Comparison of ENCODE assay signal across 18 cellular contexts in genomic region chr10:70863470-70864160, GRCh38. TPM values are rescaled to one million over a fixed set of nuclear protein-coding genes. Genes with fewer than 3 reads are reported as not detected.
DNase-seq lines count a peak whose midpoint lies in the region; ATAC-seq, FAIRE-seq and TF ChIP-seq lines count a peak whose summit lies in the region.
"Had no signal": no experiment of that assay in that cellular context is flagged by ENCODE, and none has a peak within 500 bp of the region (broad histone marks: within the 10 kb centered on the region; RNA-seq: fewer than 3 reads in every experiment).

No MANE protein-coding gene starts in this region.

- peak; percentile 70 for FAIRE-seq in GM19239 (lab: Jason Lieb, UNC)

- peaks cover 17% of the 10 kb centered on the region for H3K4me1 Mint-ChIP-seq in T-helper 2 cell treated with Interferon-gamma antibody and Interleukin-4, amounts not matched to agents 5 μg/mL and 100 μg/mL, for 36 hours (ENCODE audit: low read depth)
- peaks cover 34 to 47% of the 10 kb centered on the region in 2 donors for H3K4me1 Mint-ChIP-seq in immature natural killer cell
- H3K4me1 Mint-ChIP-seq: IgD-negative memory B cell had no signal

- no peak for DNase-seq in BE2C
- no peak for DNase-seq in GM19239 (ENCODE audit: insufficient read length, low spot score)
- DNase-seq in T-helper 2 cell treated with Interferon-gamma antibody and Interleukin-4, amounts not matched to agents 5 μg/mL and 100 μg/mL, for 36 hours (ENCODE audit: low spot score): no peak
- peak in 2 of 3 donors; percentile 13 to 14 for DNase-seq in immature natural killer cell
- no peak for DNase-seq in CD1c-positive myeloid dendritic cell (ENCODE audit: extremely low spot score)
- DNase-seq in effector CD4-positive, alpha-beta T cell: no peak
- no peak for DNase-seq in lower lobe of right lung
- DNase-seq: activated naive CD8-positive, alpha-beta T cell treated with anti-CD3 and anti-CD28 coated beads, Interleukin-2, amount 10 ng/mL, durations not matched to agents 7 days and 5 days; activated T-cell treated with anti-CD3 and anti-CD28 coated beads for 4 hours; mucosa of descending colon; NCI-H1694 treated with DMSO at 0.1 percent for 48 hours; right cardiac atrium; stimulated activated CD4-positive, alpha-beta T cell treated with anti-CD3 and anti-CD28 coated beads, Interleukin-15, amount 100 ng/mL, for 24 hours; transverse colon had no signal

- no peaks in the 10 kb centered on the region for H3K9me3 Mint-ChIP-seq in T-helper 2 cell treated with Interferon-gamma antibody and Interleukin-4, amounts not matched to agents 5 μg/mL and 100 μg/mL, for 36 hours
- H3K9me3 Mint-ChIP-seq in immature natural killer cell: no peaks in the 10 kb centered on the region
- H3K9me3 Mint-ChIP-seq: activated naive CD8-positive, alpha-beta T cell treated with anti-CD3 and anti-CD28 coated beads, Interleukin-2, amount 10 ng/mL, durations not matched to agents 7 days and 5 days; IgD-negative memory B cell had no signal

- no peaks in the 10 kb centered on the region for H3K27me3 Mint-ChIP-seq in T-helper 2 cell treated with Interferon-gamma antibody and Interleukin-4, amounts not matched to agents 5 μg/mL and 100 μg/mL, for 36 hours (ENCODE audit: low read depth)
- H3K27me3 Mint-ChIP-seq in immature natural killer cell (ENCODE audit: low read depth in 3 of 3): peaks cover 0 to 3% (median 2%) of the 10 kb centered on the region in 3 donors
- H3K27me3 Mint-ChIP-seq: activated naive CD8-positive, alpha-beta T cell treated with anti-CD3 and anti-CD28 coated beads, Interleukin-2, amount 10 ng/mL, durations not matched to agents 7 days and 5 days; IgD-negative memory B cell had no signal

- H3K4me1 ChIP-seq in BE2C: peaks cover 3% of the 10 kb centered on the region
- H3K4me1 ChIP-seq in lower lobe of right lung: peaks cover 7% of the 10 kb centered on the region
- H3K4me1 ChIP-seq: gastroesophageal sphincter had no signal

- no peaks in the 10 kb centered on the region for H3K27me3 ChIP-seq in BE2C
- H3K27me3 ChIP-seq in lower lobe of right lung (ENCODE audit: low read depth): no peaks in the 10 kb centered on the region
- H3K27me3 ChIP-seq: gastroesophageal sphincter, transverse colon had no signal

- ATAC-seq in esophagus mucosa (no peak), lower lobe of right lung (no peak)
- ATAC-seq: gastroesophageal sphincter, mucosa of descending colon, Panc1, right cardiac atrium had no signal

- no peak overlapping the region for H3K27ac ChIP-seq in lower lobe of right lung
- H3K27ac ChIP-seq: gastroesophageal sphincter, transverse colon had no signal

- no peak overlapping the region for H3K4me3 ChIP-seq in BE2C (ENCODE audit: low read depth, low read length)
- no peak overlapping the region for H3K4me3 ChIP-seq in lower lobe of right lung
- H3K4me3 ChIP-seq: gastroesophageal sphincter, mucosa of descending colon, transverse colon had no signal

- intact Hi-C loops in lower lobe of right lung (cut with DNase I): no loop called here

- TF ChIP-seq CTCF in BE2C (IDR thresholded peaks at IDR 0.05; ENCODE audit: low read depth, low read length): peak; percentile 16; the same call in 1 of the 2 replicates
- TF ChIP-seq CTCF in lower lobe of right lung (IDR thresholded peaks at IDR 0.05): no peak

- peaks cover 25% of the 10 kb centered on the region for H3K36me3 Mint-ChIP-seq in T-helper 2 cell treated with Interferon-gamma antibody and Interleukin-4, amounts not matched to agents 5 μg/mL and 100 μg/mL, for 36 hours (ENCODE audit: low read depth)
- H3K36me3 Mint-ChIP-seq in immature natural killer cell: peaks cover 22 to 36% (median 25%) of the 10 kb centered on the region in 3 donors

- H3K9me3 ChIP-seq in BE2C (no peaks in the 10 kb centered on the region), lower lobe of right lung (no peaks in the 10 kb centered on the region)
- H3K9me3 ChIP-seq: gastroesophageal sphincter, mucosa of descending colon, transverse colon had no signal

- peak overlapping the region; percentile 8 for H3K27ac Mint-ChIP-seq in T-helper 2 cell treated with Interferon-gamma antibody and Interleukin-4, amounts not matched to agents 5 μg/mL and 100 μg/mL, for 36 hours
- H3K27ac Mint-ChIP-seq in immature natural killer cell: peak overlapping the region; percentile 5 to 75 (median 54)
- H3K27ac Mint-ChIP-seq: activated naive CD8-positive, alpha-beta T cell treated with anti-CD3 and anti-CD28 coated beads, Interleukin-2, amount 10 ng/mL, durations not matched to agents 7 days and 5 days; IgD-negative memory B cell had no signal

- H3K4me3 Mint-ChIP-seq in T-helper 2 cell treated with Interferon-gamma antibody and Interleukin-4, amounts not matched to agents 5 μg/mL and 100 μg/mL, for 36 hours: no peak overlapping the region
- peak overlapping the region in 4 of 5 donors; percentile 2 to 48 (median 10) for H3K4me3 Mint-ChIP-seq in immature natural killer cell
- H3K4me3 Mint-ChIP-seq: activated naive CD8-positive, alpha-beta T cell treated with anti-CD3 and anti-CD28 coated beads, Interleukin-2, amount 10 ng/mL, durations not matched to agents 7 days and 5 days; IgD-negative memory B cell had no signal

- peaks cover 11% of the 10 kb centered on the region for H3K36me3 ChIP-seq in BE2C
- H3K36me3 ChIP-seq in lower lobe of right lung: peaks cover 51% of the 10 kb centered on the region

RNA-seq across cellular contexts. Expression of gene PCBD1, which starts 24.8 kb away (rescaled TPM):
- 93.5 TPM for polyA plus RNA-seq in BE2C (2012; ENCODE audit: insufficient read depth, insufficient read length, low read depth)
- 10 to 100 TPM; 24.0 to 35.2 (median 25.4) TPM for polyA plus RNA-seq in immature natural killer cell
- total RNA-seq in esophagus mucosa (45.8 TPM), lower lobe of right lung (118 TPM)

RNA-seq across cellular contexts. Expression of gene SGPL1, which starts 47.9 kb away (rescaled TPM):
- 22.7 TPM for polyA plus RNA-seq in BE2C (2012; ENCODE audit: insufficient read depth, insufficient read length, low read depth)
- 10 to 100 TPM; 19.8 to 25.9 (median 20.3) TPM for polyA plus RNA-seq in immature natural killer cell
- total RNA-seq in esophagus mucosa (62.1 TPM), lower lobe of right lung (41.2 TPM)

Comparison
In these comparisons a context has a peak if more than half of its experiments do, and no peak if none do; other contexts are left out.
1. DNase-seq: peak in immature natural killer cell (2 of 3); none in BE2C (single experiment), GM19239 (single experiment), T-helper 2 cell treated with Interferon-gamma antibody and Interleukin-4, amounts not matched to agents 5 μg/mL and 100 μg/mL, for 36 hours (single experiment), CD1c-positive myeloid dendritic cell (single experiment), effector CD4-positive, alpha-beta T cell (single experiment) and lower lobe of right lung (single experiment).